17 cellular contexts compared by ENCODE assay signal in the genomic region with DNA sequence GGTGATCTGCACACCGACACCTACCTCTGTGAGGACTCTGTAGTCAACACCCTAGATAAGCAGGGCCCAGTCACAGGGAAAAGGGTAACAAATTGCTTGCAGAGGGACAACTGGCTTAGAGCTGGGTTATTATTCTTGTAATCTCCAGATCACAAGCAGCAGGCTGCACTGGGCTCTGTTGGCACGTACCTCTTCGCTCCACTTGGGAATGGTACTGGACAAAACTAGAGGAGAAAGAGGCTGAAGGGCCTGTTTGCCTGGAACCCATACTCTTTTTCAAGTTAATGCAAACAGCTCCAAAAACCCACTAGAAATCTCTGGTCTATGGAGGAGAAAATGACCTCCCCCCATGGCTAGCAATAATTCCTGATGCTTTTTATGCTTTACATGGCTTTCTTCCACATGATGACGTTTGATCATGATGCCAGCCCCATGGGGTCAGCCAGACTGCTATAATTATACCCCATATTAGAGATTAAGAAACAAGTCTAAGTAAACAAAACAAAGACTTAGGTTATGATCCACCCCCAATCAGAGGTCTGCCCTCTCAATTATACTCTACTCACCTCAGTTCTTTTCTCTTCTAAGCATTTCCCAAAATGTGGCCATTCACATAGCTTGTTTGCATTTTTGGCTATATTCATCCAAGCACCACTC.
"Had no signal": no experiment of that assay in that cellular context is flagged by ENCODE, and none has a peak within 500 bp of the region (broad histone marks: within the 10 kb centered on the region; RNA-seq: fewer than 3 reads in every experiment).

No MANE protein-coding gene starts in this region.

- DNase-seq: KBM-7; MV-4-11; NCI-H1048; NCI-H1105; NCI-H1436; NCI-H187; NCI-H2029; NCI-H2081 treated with DMSO at 0.1 percent for 48 hours; NCI-H2171; NCI-H226; NCI-H510A; NCI-H524 treated with DMSO at 0.1 percent for 48 hours; NCI-H774; NK-92 treated with Interleukin-12 subunit alpha and Interleukin-12 subunit beta, amount 100 ng/mL, for 24 hours; PC-3; SHP77 had no signal

- H3K27ac ChIP-seq: RWPE1 had no signal
